Comparison of ENCODE assay signal across 1 cellular context in genomic region chr6:139743629-139744028, GRCh38.
TF ChIP-seq lines count a peak whose summit lies in the region.

No MANE protein-coding gene starts in this region.

TF ChIP-seq in IMR-90, 13 proteins besides CTCF, POLR2A, EP300 and RAD21 (continued from another document):
- TF ChIP-seq NFE2L2 (IDR thresholded peaks at IDR 0.05; ENCODE audit: low read depth, low read length) (peak; percentile 58; the same call in 1 of the 2 replicates), BHLHE40 (IDR thresholded peaks at IDR 0.05; ENCODE audit: low read depth, low read length) (0 out of 2 replicates have a peak, but pooled peaks have one; percentile 25), ELK1 (IDR thresholded peaks at IDR 0.05; ENCODE audit: borderline replicate concordance, low read depth, low read length) (no peak), SMC3 (IDR thresholded peaks at IDR 0.05; ENCODE audit: low read depth, low read length) (no peak), CHD1 (IDR thresholded peaks at IDR 0.05; ENCODE audit: low read depth, low read length) (no peak), CEBPB (IDR thresholded peaks at IDR 0.05; ENCODE audit: low read depth, low read length) (peak; percentile 99), MXI1 (IDR thresholded peaks at IDR 0.05; ENCODE audit: borderline replicate concordance, low read depth, low read length) (no peak), FOS (IDR thresholded peaks at IDR 0.05; ENCODE audit: low read depth, low read length) (peak; percentile 79), RCOR1 (IDR thresholded peaks at IDR 0.05; ENCODE audit: insufficient replicate concordance, low read length) (peak; percentile 65)
- TF ChIP-seq, protein P1, sequence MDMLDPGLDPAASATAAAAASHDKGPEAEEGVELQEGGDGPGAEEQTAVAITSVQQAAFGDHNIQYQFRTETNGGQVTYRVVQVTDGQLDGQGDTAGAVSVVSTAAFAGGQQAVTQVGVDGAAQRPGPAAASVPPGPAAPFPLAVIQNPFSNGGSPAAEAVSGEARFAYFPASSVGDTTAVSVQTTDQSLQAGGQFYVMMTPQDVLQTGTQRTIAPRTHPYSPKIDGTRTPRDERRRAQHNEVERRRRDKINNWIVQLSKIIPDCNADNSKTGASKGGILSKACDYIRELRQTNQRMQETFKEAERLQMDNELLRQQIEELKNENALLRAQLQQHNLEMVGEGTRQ (IDR thresholded peaks at IDR 0.05; ENCODE audit: low read depth, low read length), result no peak
TF ChIP-seq in IMR-90: peak in this region for 6.
